In the genomic region with DNA sequence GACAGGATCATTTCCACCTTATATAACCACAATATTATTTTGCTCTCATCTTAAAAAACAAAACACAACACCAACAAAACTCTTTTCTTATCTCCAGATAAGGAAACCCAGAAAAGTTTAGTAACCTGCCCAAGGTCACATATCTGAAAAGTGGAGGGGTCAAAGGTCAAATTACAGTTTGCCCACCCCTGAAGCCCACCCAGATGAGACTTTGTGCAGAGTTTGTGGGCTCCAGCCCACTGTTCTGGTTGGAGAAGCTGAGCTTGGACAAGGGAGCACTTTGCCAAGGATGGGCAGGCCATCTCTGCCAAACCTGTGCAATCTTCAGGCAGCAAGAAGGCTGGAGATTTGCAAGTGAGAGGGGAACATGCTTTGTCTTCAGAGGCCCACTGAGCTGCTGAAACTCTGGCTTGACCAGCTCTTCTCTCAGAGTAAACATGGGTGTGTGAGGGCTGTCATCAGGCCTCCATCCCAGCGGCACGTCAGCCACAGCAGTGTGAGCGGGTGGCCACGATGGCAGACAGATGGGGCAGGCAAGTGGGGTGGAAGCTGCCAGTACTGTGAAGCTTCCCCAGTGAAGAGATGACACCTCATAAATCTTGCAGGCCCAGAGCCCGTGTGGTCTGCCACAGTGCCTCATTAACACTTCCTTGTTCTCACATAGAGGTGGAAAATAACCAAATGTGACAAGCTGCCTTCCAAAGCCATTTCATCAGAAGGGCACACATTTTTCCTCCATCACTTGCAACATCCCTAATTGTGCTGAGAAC, we compare ENCODE assay signal across 10 cellular contexts.
A peak's percentile ranks its signal among the peaks of the same experiment; 100 is the strongest.
DNase-seq lines count a peak whose midpoint lies in the region; TF ChIP-seq lines count a peak whose summit lies in the region.
"Had no signal": no experiment of that assay in that cellular context is flagged by ENCODE, and none has a peak within 500 bp of the region (broad histone marks: within the 10 kb centered on the region; RNA-seq: fewer than 3 reads in every experiment).

No MANE protein-coding gene starts in this region.

- H3K4me3 ChIP-seq in BE2C (ENCODE audit: low read depth, low read length) = no peak overlapping the region
- H3K4me3 ChIP-seq: SJSA1 had no signal

- TF ChIP-seq CTCF in BE2C (IDR thresholded peaks at IDR 0.05; ENCODE audit: low read depth, low read length) = no peak

- DNase-seq in NCI-H1417 (lab: John Stamatoyannopoulos, UW) = peak in 2 of 3 experiments; percentile 26 to 50
- DNase-seq in NCI-H1417 treated with DMSO at 0.1 percent for 48 hours (lab: John Stamatoyannopoulos, UW) = no peak
- DNase-seq in NCI-H446 (lab: John Stamatoyannopoulos, UW) = peak; percentile 64 to 88
- DNase-seq in fibroblast of gingiva (ENCODE audit: low read depth) = peak; percentile 12
- peak; percentile 30 for DNase-seq in stimulated activated CD8-positive, alpha-beta memory T cell treated with anti-CD3 and anti-CD28 coated beads, Interleukin-4, amount 100 ng/mL, for 48 hours
- no peak for DNase-seq in BE2C
- DNase-seq in GM19238 (ENCODE audit: insufficient read length, low spot score) = no peak
- no peak for DNase-seq in NCI-H1092 treated with DMSO at 0.1 percent for 48 hours (lab: John Stamatoyannopoulos, UW)
- DNase-seq: stimulated activated CD4-positive, alpha-beta T cell treated with anti-CD3 and anti-CD28 coated beads, Interleukin-2, amount 100 ng/mL, for 24 hours had no signal

- no peaks in the 10 kb centered on the region for H3K4me1 ChIP-seq in BE2C

- no peaks in the 10 kb centered on the region for H3K36me3 ChIP-seq in BE2C
- H3K36me3 ChIP-seq: SJSA1 had no signal

- no peaks in the 10 kb centered on the region for H3K27me3 ChIP-seq in BE2C
- H3K27me3 ChIP-seq: SJSA1 had no signal

- H3K9me3 ChIP-seq in BE2C = no peaks in the 10 kb centered on the region
- H3K9me3 ChIP-seq: SJSA1 had no signal

Comparison
In these comparisons a context has a peak if more than half of its experiments do, and no peak if none do; other contexts are left out.
1. DNase-seq: peak in NCI-H1417 (2 of 3), NCI-H446 (2 of 2), fibroblast of gingiva (single experiment) and stimulated activated CD8-positive, alpha-beta memory T cell treated with anti-CD3 and anti-CD28 coated beads, Interleukin-4, amount 100 ng/mL, for 48 hours (single experiment); none in NCI-H1417 treated with DMSO at 0.1 percent for 48 hours (single experiment), BE2C (single experiment), GM19238 (single experiment) and NCI-H1092 treated with DMSO at 0.1 percent for 48 hours (single experiment).